8 cellular contexts compared by ENCODE assay signal in genomic region chr3:99172736-99173657, GRCh38.
A peak's percentile ranks its signal among the peaks of the same experiment; 100 is the strongest.
DNase-seq lines count a peak whose midpoint lies in the region; ATAC-seq, FAIRE-seq and TF ChIP-seq lines count a peak whose summit lies in the region.

No MANE protein-coding gene starts in this region.

- H3K27ac ChIP-seq in ascending aorta: no peak overlapping the region

- peak; percentile 75 for ATAC-seq in HG03025 (IDR thresholded peaks at IDR 0.05; ENCODE audit: low FRiP score, unreplicated experiment)

- no peak for TF ChIP-seq POLR2A in GM12891 (IDR thresholded peaks at IDR 0.05; ENCODE audit: low read depth, low read length)

- no peaks in the 10 kb centered on the region for H3K36me3 Mint-ChIP-seq in activated T-helper 1 cell treated with anti-CD3 and anti-CD28 coated beads, Interleukin-12 subunit alpha, Interleukin-12 subunit beta, Interleukin-2, Interleukin-4 antibody, amounts not matched to agents 30 ng/mL and 10 ng/mL and 1 ng/mL, durations not matched to agents 14 hours and 24 hours and 36 hours (ENCODE audit: low read depth)

- peak; percentile 47 for FAIRE-seq in GM12891 (lab: Jason Lieb, UNC)

- H3K4me3 ChIP-seq in BE2C (ENCODE audit: low read depth, low read length) (no peak overlapping the region), ascending aorta (no peak overlapping the region)

- no peak overlapping the region for H3K27ac Mint-ChIP-seq in activated T-helper 1 cell treated with anti-CD3 and anti-CD28 coated beads, Interleukin-12 subunit alpha, Interleukin-12 subunit beta, Interleukin-2, Interleukin-4 antibody, amounts not matched to agents 30 ng/mL and 10 ng/mL and 1 ng/mL, durations not matched to agents 14 hours and 24 hours and 36 hours

- peaks cover under 1% of the 10 kb centered on the region for H3K9me3 Mint-ChIP-seq in activated T-helper 1 cell treated with anti-CD3 and anti-CD28 coated beads, Interleukin-12 subunit alpha, Interleukin-12 subunit beta, Interleukin-2, Interleukin-4 antibody, amounts not matched to agents 30 ng/mL and 10 ng/mL and 1 ng/mL, durations not matched to agents 14 hours and 24 hours and 36 hours

- intact Hi-C loops in ascending aorta (cut with DNase I): loop anchor here (2.0 kb wide), 1 partner anchor 148 kb away; no protein-coding TSS in a partner anchor
- intact Hi-C loops in activated T-helper 1 cell treated with anti-CD3 and anti-CD28 coated beads, Interleukin-12 subunit alpha, Interleukin-12 subunit beta, Interleukin-2, Interleukin-4 antibody, amounts not matched to agents 30 ng/mL and 10 ng/mL and 1 ng/mL, durations not matched to agents 14 hours and 24 hours and 36 hours (cut with micrococcal nuclease): loop anchor here (2.0 to 5.0 kb wide), 3 partner anchors 151 to 1134 kb away; no protein-coding TSS in a partner anchor

- no peaks in the 10 kb centered on the region for H3K4me1 ChIP-seq in BE2C
- H3K4me1 ChIP-seq in ascending aorta: no peaks in the 10 kb centered on the region

- H3K36me3 ChIP-seq in BE2C (no peaks in the 10 kb centered on the region), ascending aorta (no peaks in the 10 kb centered on the region)

- no peaks in the 10 kb centered on the region for H3K27me3 ChIP-seq in BE2C
- no peaks in the 10 kb centered on the region for H3K27me3 ChIP-seq in ascending aorta

- no peaks in the 10 kb centered on the region for H3K4me1 Mint-ChIP-seq in activated T-helper 1 cell treated with anti-CD3 and anti-CD28 coated beads, Interleukin-12 subunit alpha, Interleukin-12 subunit beta, Interleukin-2, Interleukin-4 antibody, amounts not matched to agents 30 ng/mL and 10 ng/mL and 1 ng/mL, durations not matched to agents 14 hours and 24 hours and 36 hours (ENCODE audit: low read depth)

- no peak overlapping the region for H3K4me3 Mint-ChIP-seq in activated T-helper 1 cell treated with anti-CD3 and anti-CD28 coated beads, Interleukin-12 subunit alpha, Interleukin-12 subunit beta, Interleukin-2, Interleukin-4 antibody, amounts not matched to agents 30 ng/mL and 10 ng/mL and 1 ng/mL, durations not matched to agents 14 hours and 24 hours and 36 hours

- H3K9me3 ChIP-seq in BE2C: no peaks in the 10 kb centered on the region
- no peaks in the 10 kb centered on the region for H3K9me3 ChIP-seq in ascending aorta

- H3K27me3 Mint-ChIP-seq in activated T-helper 1 cell treated with anti-CD3 and anti-CD28 coated beads, Interleukin-12 subunit alpha, Interleukin-12 subunit beta, Interleukin-2, Interleukin-4 antibody, amounts not matched to agents 30 ng/mL and 10 ng/mL and 1 ng/mL, durations not matched to agents 14 hours and 24 hours and 36 hours (ENCODE audit: insufficient read depth): peaks cover 3% of the 10 kb centered on the region

- DNase-seq in BE2C: peak; percentile 63
- peak; percentile 3 for DNase-seq in GM12891 (ENCODE audit: insufficient read length, low spot score)
- DNase-seq in NCI-H526 treated with DMSO at 0.1 percent for 48 hours (lab: John Stamatoyannopoulos, UW): peak; percentile 19
- no peak for DNase-seq in ascending aorta (ENCODE audit: low spot score in 2 of 2)
- DNase-seq in iPS-NIHi7 (ENCODE audit: extremely low spot score): peak; percentile 60
- DNase-seq in stromal cell of bone marrow (ENCODE audit: low read depth): peak; percentile 58
- no peak for DNase-seq in activated T-helper 1 cell treated with anti-CD3 and anti-CD28 coated beads, Interleukin-12 subunit alpha, Interleukin-12 subunit beta, Interleukin-2, Interleukin-4 antibody, amounts not matched to agents 30 ng/mL and 10 ng/mL and 1 ng/mL, durations not matched to agents 14 hours and 24 hours and 36 hours (ENCODE audit: low spot score)

- TF ChIP-seq CTCF in BE2C (IDR thresholded peaks at IDR 0.05; ENCODE audit: low read depth, low read length) (peak; percentile 89), ascending aorta (IDR thresholded peaks at IDR 0.05) (peak; percentile 19 to 61 (median 41))

TF ChIP-seq in GM12891, 5 proteins besides CTCF, POLR2A, EP300 and RAD21:
- no peak for TF ChIP-seq POU2F2 (IDR thresholded peaks at IDR 0.05; ENCODE audit: low read depth, low read length)
- no peak for TF ChIP-seq TAF1 (IDR thresholded peaks at IDR 0.05; ENCODE audit: low read depth, low read length)
- TF ChIP-seq SPI1 (IDR thresholded peaks at IDR 0.05; ENCODE audit: low read depth, low read length): no peak
- no peak for TF ChIP-seq POLR2AphosphoS5 (IDR thresholded peaks at IDR 0.05; ENCODE audit: low read depth, low read length)
- no peak for TF ChIP-seq PAX5 (IDR thresholded peaks at IDR 0.05; ENCODE audit: insufficient read depth, low read length, severe bottlenecking)

Comparison
In these comparisons a context has a peak if more than half of its experiments do, and no peak if none do; other contexts are left out.
1. DNase-seq: peak in BE2C (single experiment), GM12891 (single experiment), NCI-H526 treated with DMSO at 0.1 percent for 48 hours (single experiment), iPS-NIHi7 (single experiment) and stromal cell of bone marrow (single experiment); none in ascending aorta (0 of 2) and activated T-helper 1 cell treated with anti-CD3 and anti-CD28 coated beads, Interleukin-12 subunit alpha, Interleukin-12 subunit beta, Interleukin-2, Interleukin-4 antibody, amounts not matched to agents 30 ng/mL and 10 ng/mL and 1 ng/mL, durations not matched to agents 14 hours and 24 hours and 36 hours (single experiment).